ENCODE assay signal across 17 cellular contexts in the genomic region with DNA sequence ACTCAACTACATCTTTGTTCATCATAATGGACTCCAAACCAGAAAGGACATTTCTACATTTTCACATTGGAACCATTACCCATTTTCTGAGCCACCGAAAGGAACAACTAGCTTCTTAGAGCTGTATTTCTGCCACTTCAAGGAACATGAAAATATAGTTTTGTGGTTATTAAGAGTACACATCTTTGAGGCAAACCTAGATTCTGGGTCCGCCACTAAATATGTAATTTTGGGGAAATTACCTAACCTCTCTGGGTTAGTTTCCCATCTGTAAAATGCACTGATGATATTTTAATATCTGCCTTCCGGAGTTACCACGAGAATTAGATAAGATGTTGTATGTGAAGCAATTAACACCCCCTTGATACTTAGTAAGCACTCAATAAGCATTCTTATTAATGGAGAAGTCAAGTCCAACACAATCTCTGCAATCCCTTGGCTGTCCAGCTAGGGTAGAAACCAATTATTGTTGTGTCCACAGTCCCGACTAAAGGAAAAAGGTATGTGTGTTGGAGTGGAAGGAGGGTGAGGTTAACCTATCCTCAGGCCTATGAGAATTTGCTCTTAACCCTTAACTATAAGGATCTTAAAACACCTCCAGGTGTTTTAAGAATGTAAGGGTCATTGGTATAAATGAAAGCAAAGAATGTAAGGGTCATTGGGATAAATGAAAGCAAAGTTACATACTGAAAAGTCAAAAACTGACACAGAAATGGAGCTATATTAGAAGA.
"Had no signal": no experiment of that assay in that cellular context is flagged by ENCODE, and none has a peak within 500 bp of the region (broad histone marks: within the 10 kb centered on the region; RNA-seq: fewer than 3 reads in every experiment).

No MANE protein-coding gene starts in this region.

- ATAC-seq: foreskin keratinocyte; left cardiac atrium; left ventricle myocardium superior; naive thymus-derived CD8-positive, alpha-beta T cell; right cardiac atrium had no signal

- H3K27me3 ChIP-seq: foreskin keratinocyte, tibial artery, upper lobe of left lung had no signal

- H3K4me3 Mint-ChIP-seq: endodermal cell; naive thymus-derived CD8-positive, alpha-beta T cell had no signal

- H3K36me3 ChIP-seq: tibial artery, upper lobe of left lung had no signal

- H3K4me1 Mint-ChIP-seq: endodermal cell had no signal

- H3K27ac ChIP-seq: coronary artery, foreskin keratinocyte, tibial artery, upper lobe of left lung had no signal

- FAIRE-seq: endothelial cell of umbilical vein, kidney, small intestine had no signal

- H3K4me1 ChIP-seq: foreskin keratinocyte, tibial artery, upper lobe of left lung had no signal

- DNase-seq: effector CD4-positive, alpha-beta T cell; endodermal cell; erythroblast; foreskin keratinocyte; kidney; left cardiac atrium; left ventricle myocardium superior; naive thymus-derived CD8-positive, alpha-beta T cell; posterior cingulate gyrus; right cardiac atrium; small intestine; stimulated activated CD4-positive, alpha-beta T cell treated with anti-CD3 and anti-CD28 coated beads, Interleukin-12 subunit alpha, Interleukin-12 subunit beta, amount 100 ng/mL, for 4 hours; stimulated activated naive CD4-positive, alpha-beta T cell treated with Interleukin-2 at 50 U/mL for 16 hours; tibial artery; upper lobe of left lung had no signal

- H3K27me3 Mint-ChIP-seq: naive thymus-derived CD8-positive, alpha-beta T cell had no signal

- H3K36me3 Mint-ChIP-seq: naive thymus-derived CD8-positive, alpha-beta T cell had no signal

- H3K27ac Mint-ChIP-seq: endodermal cell had no signal

- H3K4me3 ChIP-seq: coronary artery, tibial artery, upper lobe of left lung had no signal

- H3K9me3 ChIP-seq: tibial artery, upper lobe of left lung had no signal
